In genomic region chr7:65892169-65892568, GRCh38 we compare ENCODE assay signal across 16 cellular contexts.
"Had no signal": no experiment of that assay in that cellular context is flagged by ENCODE, and none has a peak within 500 bp of the region (broad histone marks: within the 10 kb centered on the region; RNA-seq: fewer than 3 reads in every experiment).

No MANE protein-coding gene starts in this region.

- H3K4me3 ChIP-seq: spleen, testis, tibial nerve had no signal

- H3K27ac Mint-ChIP-seq: mesothelial cell of epicardium; nephron; stimulated activated memory B cell treated with anti-CD40 and anti-IgM and Interleukin-4, amounts not matched to agents 10 μg/mL and 1 μg/mL and 100 μg/mL, for 72 hours; stimulated activated naive CD8-positive, alpha-beta T cell treated with anti-CD3 and anti-CD28 coated beads, Interleukin-15, Interleukin-2, amounts not matched to agents 100 ng/mL and 50 ng/mL, for 24 hours had no signal

- ATAC-seq: foreskin keratinocyte; sciatic nerve; stimulated activated memory B cell treated with anti-CD40 and anti-IgM and Interleukin-4, amounts not matched to agents 10 μg/mL and 1 μg/mL and 100 μg/mL, for 72 hours had no signal

- H3K27ac ChIP-seq: foreskin keratinocyte, spleen, testis, tibial nerve had no signal

- H3K9me3 Mint-ChIP-seq: immature natural killer cell; mesothelial cell of epicardium; nephron; stimulated activated memory B cell treated with anti-CD40 and anti-IgM and Interleukin-4, amounts not matched to agents 10 μg/mL and 1 μg/mL and 100 μg/mL, for 72 hours; stimulated activated naive CD8-positive, alpha-beta T cell treated with anti-CD3 and anti-CD28 coated beads, Interleukin-15, Interleukin-2, amounts not matched to agents 100 ng/mL and 50 ng/mL, for 24 hours had no signal

- H3K9me3 ChIP-seq: spleen, testis, tibial nerve had no signal

- H3K27me3 Mint-ChIP-seq: stimulated activated memory B cell treated with anti-CD40 and anti-IgM and Interleukin-4, amounts not matched to agents 10 μg/mL and 1 μg/mL and 100 μg/mL, for 72 hours; stimulated activated naive CD8-positive, alpha-beta T cell treated with anti-CD3 and anti-CD28 coated beads, Interleukin-15, Interleukin-2, amounts not matched to agents 100 ng/mL and 50 ng/mL, for 24 hours had no signal

- DNase-seq: cerebellar nuclear complex; dermis blood vessel endothelial cell; erythroblast; foreskin keratinocyte; immature natural killer cell; spleen; stimulated activated CD4-positive, alpha-beta T cell treated with anti-CD3 and anti-CD28 coated beads, Interleukin-15, amount 100 ng/mL, for 24 hours; stimulated activated CD4-positive, alpha-beta T cell treated with anti-CD3 and anti-CD28 coated beads, Interleukin-1b, Interleukin-23, amount 100 ng/mL, for 48 hours; stimulated activated CD4-positive, alpha-beta T cell treated with anti-CD3 and anti-CD28 coated beads, Interleukin-4, amount 100 ng/mL, for 24 hours; testis had no signal

- H3K4me3 Mint-ChIP-seq: immature natural killer cell; mesothelial cell of epicardium; nephron; stimulated activated memory B cell treated with anti-CD40 and anti-IgM and Interleukin-4, amounts not matched to agents 10 μg/mL and 1 μg/mL and 100 μg/mL, for 72 hours; stimulated activated naive CD8-positive, alpha-beta T cell treated with anti-CD3 and anti-CD28 coated beads, Interleukin-15, Interleukin-2, amounts not matched to agents 100 ng/mL and 50 ng/mL, for 24 hours had no signal

- H3K4me1 Mint-ChIP-seq: mesothelial cell of epicardium, nephron had no signal

- H3K4me1 ChIP-seq: foreskin keratinocyte, testis had no signal

- H3K27me3 ChIP-seq: foreskin keratinocyte, spleen, testis, tibial nerve had no signal
